Comparison of ENCODE assay signal across 8 cellular contexts in the genomic region with DNA sequence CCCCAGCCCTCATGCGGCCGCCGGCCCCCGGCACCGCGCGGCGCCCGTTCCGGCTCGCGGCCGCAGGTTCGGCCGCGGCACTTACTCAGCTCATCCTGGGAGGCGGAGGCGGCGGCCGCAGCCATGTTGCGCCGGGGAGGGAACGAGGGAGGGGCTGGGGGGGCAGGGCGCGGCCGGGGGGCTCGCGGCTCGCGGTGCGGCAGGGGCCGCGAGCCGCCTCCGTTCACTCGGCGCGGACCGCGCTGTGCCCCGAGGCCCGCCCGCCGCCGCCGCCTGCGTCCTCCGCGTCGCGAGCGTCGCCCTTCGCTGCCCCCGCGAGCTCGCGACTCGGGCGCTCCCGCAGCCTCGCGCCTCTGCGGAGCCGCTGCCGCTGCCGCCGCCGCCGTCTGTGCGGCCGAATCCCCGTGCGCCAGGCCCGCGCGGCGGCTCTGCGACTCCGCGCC. TPM values are rescaled to one million over a fixed set of nuclear protein-coding genes. Genes with fewer than 3 reads are reported as not detected.
DNase-seq lines count a peak whose midpoint lies in the region; ATAC-seq lines count a peak whose summit lies in the region.

No MANE protein-coding gene starts in this region.

- intact Hi-C loops in Right ventricle myocardium inferior (cut with DNase I), result no loop called here
- intact Hi-C loops in Right ventricle myocardium superior (cut with DNase I), result no loop called here

- DNase-seq in Right ventricle myocardium inferior (ENCODE audit: missing footprints) (peak; percentile 81), Right ventricle myocardium superior (no peak), NCI-H345 treated with DMSO at 0.1 percent for 48 hours (lab: John Stamatoyannopoulos, UW; ENCODE audit: unreplicated experiment) (peak; percentile 1), hepatic stellate cell (ENCODE audit: low spot score) (peak; percentile 62), OCI-M1 (lab: John Stamatoyannopoulos, UW) (no peak)
- DNase-seq in activated naive CD4-positive, alpha-beta T cell treated with Interleukin-2 at 50 U/mL for 16 hours, result peak; percentile 58
- peak in 2 of 3 donors; percentile 5 to 48 for DNase-seq in stimulated activated CD4-positive, alpha-beta T cell treated with anti-CD3 and anti-CD28 coated beads, Interleukin-12 subunit alpha, Interleukin-12 subunit beta, amount 100 ng/mL, for 48 hours (ENCODE audit: low read depth in 2 of 3, low spot score in 1 of 3)

- ATAC-seq in Right ventricle myocardium inferior (peak; percentile 10), Right ventricle myocardium superior (ENCODE audit: poor library complexity) (no peak), HG02678 (IDR thresholded peaks at IDR 0.05; ENCODE audit: unreplicated experiment) (peak; percentile 39)

RNA-seq across cellular contexts. Expression of a gene that starts 0.7 kb away (rescaled TPM):
- total RNA-seq in Right ventricle myocardium inferior (108 TPM), Right ventricle myocardium superior (120 TPM)

RNA-seq across cellular contexts. Expression of a gene that starts 41.5 kb away (rescaled TPM):
- total RNA-seq in Right ventricle myocardium inferior, result 4.2 TPM
- 3.5 TPM for total RNA-seq in Right ventricle myocardium superior

Comparison
In these comparisons a context has a peak if more than half of its experiments do, and no peak if none do; other contexts are left out.
1. DNase-seq: peak in Right ventricle myocardium inferior (single experiment), NCI-H345 treated with DMSO at 0.1 percent for 48 hours (single experiment), activated naive CD4-positive, alpha-beta T cell treated with Interleukin-2 at 50 U/mL for 16 hours (single experiment), hepatic stellate cell (single experiment) and stimulated activated CD4-positive, alpha-beta T cell treated with anti-CD3 and anti-CD28 coated beads, Interleukin-12 subunit alpha, Interleukin-12 subunit beta, amount 100 ng/mL, for 48 hours (2 of 3); none in Right ventricle myocardium superior (single experiment) and OCI-M1 (single experiment).